1 cellular context compared by ENCODE assay signal in genomic region chr3:186790261-186790981, GRCh38.
TF ChIP-seq lines count a peak whose summit lies in the region.

No MANE protein-coding gene starts in this region.

TF ChIP-seq in HepG2, 621 proteins besides CTCF, POLR2A, EP300 and RAD21 (continued from another document and continues in another):
- TF ChIP-seq SP1 (IDR thresholded peaks at IDR 0.05): no peak
- no peak for TF ChIP-seq SP1 (CRISPR knock-in tag; IDR thresholded peaks at IDR 0.05)
- no peak for TF ChIP-seq ZNF30 (CRISPR knock-in tag; IDR thresholded peaks at IDR 0.05)
- no peak for TF ChIP-seq ATAD3A (CRISPR knock-in tag; IDR thresholded peaks at IDR 0.05)
- TF ChIP-seq ZFYVE20 (CRISPR knock-in tag; IDR thresholded peaks at IDR 0.05; ENCODE audit: borderline replicate concordance, low read depth): no peak
- TF ChIP-seq MYPOP (CRISPR knock-in tag; IDR thresholded peaks at IDR 0.05): peak; percentile 45; the same call in 1 of the 2 replicates
- no peak for TF ChIP-seq RCOR2 (CRISPR knock-in tag; IDR thresholded peaks at IDR 0.05)
- TF ChIP-seq ZNF12 (CRISPR knock-in tag; IDR thresholded peaks at IDR 0.05): no peak
- TF ChIP-seq ZBTB39 (CRISPR knock-in tag; IDR thresholded peaks at IDR 0.05): no peak
- no peak; the same call in 1 of the 2 replicates for TF ChIP-seq REPIN1 (CRISPR knock-in tag; IDR thresholded peaks at IDR 0.05; ENCODE audit: borderline replicate concordance, low read depth)
- no peak for TF ChIP-seq ZIK1 (CRISPR knock-in tag; IDR thresholded peaks at IDR 0.05; ENCODE audit: borderline replicate concordance, low read depth)
- TF ChIP-seq ZNF224 (CRISPR knock-in tag; IDR thresholded peaks at IDR 0.05): no peak; the same call in 1 of the 2 replicates
- no peak for TF ChIP-seq TGIF2 (CRISPR knock-in tag; IDR thresholded peaks at IDR 0.05)
- TF ChIP-seq, protein P1, sequence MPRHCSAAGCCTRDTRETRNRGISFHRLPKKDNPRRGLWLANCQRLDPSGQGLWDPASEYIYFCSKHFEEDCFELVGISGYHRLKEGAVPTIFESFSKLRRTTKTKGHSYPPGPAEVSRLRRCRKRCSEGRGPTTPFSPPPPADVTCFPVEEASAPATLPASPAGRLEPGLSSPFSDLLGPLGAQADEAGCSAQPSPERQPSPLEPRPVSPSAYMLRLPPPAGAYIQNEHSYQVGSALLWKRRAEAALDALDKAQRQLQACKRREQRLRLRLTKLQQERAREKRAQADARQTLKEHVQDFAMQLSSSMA (CRISPR knock-in tag; IDR thresholded peaks at IDR 0.05): no peak
- TF ChIP-seq ZNF512 (CRISPR knock-in tag; IDR thresholded peaks at IDR 0.05): no peak
- peak; percentile 45; the same call in 1 of the 2 replicates for TF ChIP-seq ZNF512B (CRISPR knock-in tag; IDR thresholded peaks at IDR 0.05; ENCODE audit: borderline replicate concordance)
- TF ChIP-seq ZNF562 (CRISPR knock-in tag; IDR thresholded peaks at IDR 0.05; ENCODE audit: borderline replicate concordance): peak; percentile 62; the same call in 1 of the 2 replicates
- TF ChIP-seq ZNF326 (CRISPR knock-in tag; IDR thresholded peaks at IDR 0.05; ENCODE audit: borderline replicate concordance): no peak
- no peak for TF ChIP-seq PAXIP1 (CRISPR knock-in tag; conservative IDR thresholded peaks at IDR 0.05)
- TF ChIP-seq, protein P2, sequence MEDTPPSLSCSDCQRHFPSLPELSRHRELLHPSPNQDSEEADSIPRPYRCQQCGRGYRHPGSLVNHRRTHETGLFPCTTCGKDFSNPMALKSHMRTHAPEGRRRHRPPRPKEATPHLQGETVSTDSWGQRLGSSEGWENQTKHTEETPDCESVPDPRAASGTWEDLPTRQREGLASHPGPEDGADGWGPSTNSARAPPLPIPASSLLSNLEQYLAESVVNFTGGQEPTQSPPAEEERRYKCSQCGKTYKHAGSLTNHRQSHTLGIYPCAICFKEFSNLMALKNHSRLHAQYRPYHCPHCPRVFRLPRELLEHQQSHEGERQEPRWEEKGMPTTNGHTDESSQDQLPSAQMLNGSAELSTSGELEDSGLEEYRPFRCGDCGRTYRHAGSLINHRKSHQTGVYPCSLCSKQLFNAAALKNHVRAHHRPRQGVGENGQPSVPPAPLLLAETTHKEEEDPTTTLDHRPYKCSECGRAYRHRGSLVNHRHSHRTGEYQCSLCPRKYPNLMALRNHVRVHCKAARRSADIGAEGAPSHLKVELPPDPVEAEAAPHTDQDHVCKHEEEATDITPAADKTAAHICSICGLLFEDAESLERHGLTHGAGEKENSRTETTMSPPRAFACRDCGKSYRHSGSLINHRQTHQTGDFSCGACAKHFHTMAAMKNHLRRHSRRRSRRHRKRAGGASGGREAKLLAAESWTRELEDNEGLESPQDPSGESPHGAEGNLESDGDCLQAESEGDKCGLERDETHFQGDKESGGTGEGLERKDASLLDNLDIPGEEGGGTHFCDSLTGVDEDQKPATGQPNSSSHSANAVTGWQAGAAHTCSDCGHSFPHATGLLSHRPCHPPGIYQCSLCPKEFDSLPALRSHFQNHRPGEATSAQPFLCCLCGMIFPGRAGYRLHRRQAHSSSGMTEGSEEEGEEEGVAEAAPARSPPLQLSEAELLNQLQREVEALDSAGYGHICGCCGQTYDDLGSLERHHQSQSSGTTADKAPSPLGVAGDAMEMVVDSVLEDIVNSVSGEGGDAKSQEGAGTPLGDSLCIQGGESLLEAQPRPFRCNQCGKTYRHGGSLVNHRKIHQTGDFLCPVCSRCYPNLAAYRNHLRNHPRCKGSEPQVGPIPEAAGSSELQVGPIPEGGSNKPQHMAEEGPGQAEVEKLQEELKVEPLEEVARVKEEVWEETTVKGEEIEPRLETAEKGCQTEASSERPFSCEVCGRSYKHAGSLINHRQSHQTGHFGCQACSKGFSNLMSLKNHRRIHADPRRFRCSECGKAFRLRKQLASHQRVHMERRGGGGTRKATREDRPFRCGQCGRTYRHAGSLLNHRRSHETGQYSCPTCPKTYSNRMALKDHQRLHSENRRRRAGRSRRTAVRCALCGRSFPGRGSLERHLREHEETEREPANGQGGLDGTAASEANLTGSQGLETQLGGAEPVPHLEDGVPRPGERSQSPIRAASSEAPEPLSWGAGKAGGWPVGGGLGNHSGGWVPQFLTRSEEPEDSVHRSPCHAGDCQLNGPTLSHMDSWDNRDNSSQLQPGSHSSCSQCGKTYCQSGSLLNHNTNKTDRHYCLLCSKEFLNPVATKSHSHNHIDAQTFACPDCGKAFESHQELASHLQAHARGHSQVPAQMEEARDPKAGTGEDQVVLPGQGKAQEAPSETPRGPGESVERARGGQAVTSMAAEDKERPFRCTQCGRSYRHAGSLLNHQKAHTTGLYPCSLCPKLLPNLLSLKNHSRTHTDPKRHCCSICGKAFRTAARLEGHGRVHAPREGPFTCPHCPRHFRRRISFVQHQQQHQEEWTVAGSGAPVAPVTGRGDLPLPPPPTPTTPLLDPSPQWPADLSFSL (CRISPR knock-in tag; IDR thresholded peaks at IDR 0.05): no peak
- TF ChIP-seq ZNF570 (CRISPR knock-in tag; IDR thresholded peaks at IDR 0.05; ENCODE audit: borderline replicate concordance): no peak
- peak; percentile 77 for TF ChIP-seq PHF5A (CRISPR knock-in tag; IDR thresholded peaks at IDR 0.05; ENCODE audit: low read depth, unreplicated experiment)
- no peak for TF ChIP-seq ZBED4 (CRISPR knock-in tag; IDR thresholded peaks at IDR 0.05; ENCODE audit: borderline replicate concordance)
- no peak for TF ChIP-seq ZNF879 (CRISPR knock-in tag; IDR thresholded peaks at IDR 0.05)
- TF ChIP-seq, protein P3, sequence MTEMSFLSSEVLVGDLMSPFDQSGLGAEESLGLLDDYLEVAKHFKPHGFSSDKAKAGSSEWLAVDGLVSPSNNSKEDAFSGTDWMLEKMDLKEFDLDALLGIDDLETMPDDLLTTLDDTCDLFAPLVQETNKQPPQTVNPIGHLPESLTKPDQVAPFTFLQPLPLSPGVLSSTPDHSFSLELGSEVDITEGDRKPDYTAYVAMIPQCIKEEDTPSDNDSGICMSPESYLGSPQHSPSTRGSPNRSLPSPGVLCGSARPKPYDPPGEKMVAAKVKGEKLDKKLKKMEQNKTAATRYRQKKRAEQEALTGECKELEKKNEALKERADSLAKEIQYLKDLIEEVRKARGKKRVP (CRISPR knock-in tag; IDR thresholded peaks at IDR 0.05): no peak; a peak in 1 of 4 replicates
- TF ChIP-seq MEIS2 (CRISPR knock-in tag; IDR thresholded peaks at IDR 0.05): no peak
- 0 out of 2 replicates have a peak, but pooled peaks have one; percentile 6 for TF ChIP-seq FOXA3 (CRISPR knock-in tag; IDR thresholded peaks at IDR 0.05)
- TF ChIP-seq NCOR1 (IDR thresholded peaks at IDR 0.05; ENCODE audit: borderline replicate concordance, low read length): no peak
- no peak for TF ChIP-seq CREB1 (IDR thresholded peaks at IDR 0.05)
- TF ChIP-seq CREB1 (CRISPR knock-in tag; IDR thresholded peaks at IDR 0.05): 0 out of 2 replicates have a peak, but pooled peaks have one; percentile 17
- no peak for TF ChIP-seq NONO (IDR thresholded peaks at IDR 0.05)
- TF ChIP-seq NONO (CRISPR knock-in tag; conservative IDR thresholded peaks at IDR 0.05): 0 out of 2 replicates have a peak, but pooled peaks have one; percentile 15
- TF ChIP-seq RBM22 (optimal IDR thresholded peaks at IDR 0.05; ENCODE audit: low read length): peak; percentile 100
- no peak for TF ChIP-seq JUN (CRISPR knock-in tag; IDR thresholded peaks at IDR 0.05)
- TF ChIP-seq ZNF558 (CRISPR knock-in tag; IDR thresholded peaks at IDR 0.05; ENCODE audit: borderline replicate concordance): peak; percentile 65; the same call in 1 of the 2 replicates
